ENCODE assay signal across 1 cellular context in the genomic region with DNA sequence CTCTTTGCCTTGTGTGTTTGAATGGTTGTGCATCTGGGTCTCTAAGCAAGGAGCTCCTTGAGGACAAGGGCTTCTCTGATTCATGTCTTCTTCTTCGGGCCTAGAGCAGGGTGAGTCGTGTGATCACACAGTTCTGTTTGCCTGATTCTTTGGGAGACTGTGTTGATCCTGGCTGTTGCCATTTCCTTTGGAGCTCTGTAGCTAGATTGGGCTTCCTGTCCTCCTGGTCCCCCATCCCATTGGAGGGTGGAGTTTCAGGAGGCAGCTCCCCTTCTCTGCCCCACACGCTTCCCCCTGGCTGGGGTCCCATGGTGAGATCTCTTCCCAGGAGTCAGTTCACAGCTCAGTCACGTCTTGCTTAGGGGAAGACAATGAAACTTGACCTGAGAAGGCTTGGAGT.
TF ChIP-seq lines count a peak whose summit lies in the region.

No MANE protein-coding gene starts in this region.

TF ChIP-seq in IMR-90, 13 proteins besides CTCF, POLR2A, EP300 and RAD21 (continued from another document):
- no peak for TF ChIP-seq USF2 (IDR thresholded peaks at IDR 0.05; ENCODE audit: low read depth, low read length)
